In the genomic region with DNA sequence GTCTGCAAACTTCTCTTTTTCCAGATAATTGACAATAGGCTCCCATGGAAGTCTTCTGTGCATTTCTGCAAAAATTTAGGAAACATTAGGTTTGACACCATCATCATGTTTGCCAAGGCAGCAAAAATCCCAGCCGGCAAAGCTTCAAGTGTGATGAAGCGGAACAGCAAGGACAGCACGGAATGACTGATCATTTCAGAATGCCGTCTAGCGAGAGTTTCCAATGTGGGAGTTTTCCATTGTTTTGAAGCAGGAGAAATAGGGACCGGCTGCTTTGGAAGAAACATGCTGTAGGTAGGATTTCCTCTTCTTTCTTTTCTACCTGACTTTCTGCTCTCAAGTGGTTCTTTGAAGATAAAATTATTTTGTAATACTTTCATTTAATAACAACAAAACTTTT, we compare ENCODE assay signal across 21 cellular contexts. TPM values are rescaled to one million over a fixed set of nuclear protein-coding genes. Genes with fewer than 3 reads are reported as not detected.
"Had no signal": no experiment of that assay in that cellular context is flagged by ENCODE, and none has a peak within 500 bp of the region (broad histone marks: within the 10 kb centered on the region; RNA-seq: fewer than 3 reads in every experiment).

No MANE protein-coding gene starts in this region.

- H3K27ac ChIP-seq: ascending aorta, esophagus squamous epithelium, neutrophil, tibial nerve, VCaP had no signal

- ATAC-seq: activated CD8-positive, alpha-beta memory T cell treated with anti-CD3 and anti-CD28 coated beads, Interleukin-2, amount 10 ng/mL, durations not matched to agents 7 days and 5 days; T-cell had no signal

- H3K4me3 Mint-ChIP-seq: activated CD8-positive, alpha-beta memory T cell treated with anti-CD3 and anti-CD28 coated beads, Interleukin-2, amount 10 ng/mL, durations not matched to agents 7 days and 5 days; activated naive CD4-positive, alpha-beta T cell treated with anti-CD3 and anti-CD28 coated beads, Interleukin-2, amount 10 ng/mL, durations not matched to agents 7 days and 5 days; naive B cell; T-cell had no signal

- H3K4me3 ChIP-seq: ascending aorta, esophagus squamous epithelium, lung, tibial nerve had no signal

- H3K27ac Mint-ChIP-seq: activated CD8-positive, alpha-beta memory T cell treated with anti-CD3 and anti-CD28 coated beads, Interleukin-2, amount 10 ng/mL, durations not matched to agents 7 days and 5 days; activated naive CD4-positive, alpha-beta T cell treated with anti-CD3 and anti-CD28 coated beads, Interleukin-2, amount 10 ng/mL, durations not matched to agents 7 days and 5 days; naive B cell; T-cell had no signal

- H3K4me1 Mint-ChIP-seq: activated CD8-positive, alpha-beta memory T cell treated with anti-CD3 and anti-CD28 coated beads, Interleukin-2, amount 10 ng/mL, durations not matched to agents 7 days and 5 days; activated naive CD4-positive, alpha-beta T cell treated with anti-CD3 and anti-CD28 coated beads, Interleukin-2, amount 10 ng/mL, durations not matched to agents 7 days and 5 days; naive B cell; T-cell had no signal

- H3K36me3 Mint-ChIP-seq: activated CD8-positive, alpha-beta memory T cell treated with anti-CD3 and anti-CD28 coated beads, Interleukin-2, amount 10 ng/mL, durations not matched to agents 7 days and 5 days; activated naive CD4-positive, alpha-beta T cell treated with anti-CD3 and anti-CD28 coated beads, Interleukin-2, amount 10 ng/mL, durations not matched to agents 7 days and 5 days; naive B cell; T-cell had no signal

- H3K9me3 Mint-ChIP-seq: activated naive CD4-positive, alpha-beta T cell treated with anti-CD3 and anti-CD28 coated beads, Interleukin-2, amount 10 ng/mL, durations not matched to agents 7 days and 5 days; naive B cell; T-cell had no signal

- H3K9me3 ChIP-seq: ascending aorta, esophagus squamous epithelium, neutrophil, tibial nerve had no signal

- H3K27me3 ChIP-seq: ascending aorta, tibial nerve had no signal

- DNase-seq: activated CD4-positive, alpha-beta T cell treated with anti-CD3 and anti-CD28 coated beads for 1 hour; activated CD4-positive, alpha-beta T cell treated with anti-CD3 and anti-CD28 coated beads, Interleukin-2, amount 50 U/mL, for 48 hours; activated CD8-positive, alpha-beta memory T cell treated with anti-CD3 and anti-CD28 coated beads, Interleukin-2, amount 10 ng/mL, durations not matched to agents 7 days and 5 days; activated naive CD4-positive, alpha-beta T cell treated with anti-CD3 and anti-CD28 coated beads, Interleukin-2, amount 10 ng/mL, durations not matched to agents 7 days and 5 days; activated T-cell treated with anti-CD3 and anti-CD28 coated beads, Interleukin-2, amount 50 U/mL, for 1 hour; esophagus squamous epithelium; hippocampal formation; midbrain; naive B cell; stimulated activated CD4-positive, alpha-beta T cell treated with anti-CD3 and anti-CD28 coated beads, Interleukin-15, amount 100 ng/mL, for 24 hours; stimulated activated CD4-positive, alpha-beta T cell treated with anti-CD3 and anti-CD28 coated beads, Interleukin-4, amount 100 ng/mL, for 24 hours; stimulated activated naive CD4-positive, alpha-beta T cell; T-cell had no signal

- H3K36me3 ChIP-seq: ascending aorta, esophagus squamous epithelium, neutrophil, tibial nerve had no signal

- H3K4me1 ChIP-seq: ascending aorta had no signal

RNA-seq across cellular contexts. Expression of gene RGS6, which starts 24.1 kb away (rescaled TPM):
- total RNA-seq: dermis microvascular lymphatic vessel endothelial cell, fibroblast of villous mesenchyme, glomerular endothelial cell had no signal
